In the genomic region with DNA sequence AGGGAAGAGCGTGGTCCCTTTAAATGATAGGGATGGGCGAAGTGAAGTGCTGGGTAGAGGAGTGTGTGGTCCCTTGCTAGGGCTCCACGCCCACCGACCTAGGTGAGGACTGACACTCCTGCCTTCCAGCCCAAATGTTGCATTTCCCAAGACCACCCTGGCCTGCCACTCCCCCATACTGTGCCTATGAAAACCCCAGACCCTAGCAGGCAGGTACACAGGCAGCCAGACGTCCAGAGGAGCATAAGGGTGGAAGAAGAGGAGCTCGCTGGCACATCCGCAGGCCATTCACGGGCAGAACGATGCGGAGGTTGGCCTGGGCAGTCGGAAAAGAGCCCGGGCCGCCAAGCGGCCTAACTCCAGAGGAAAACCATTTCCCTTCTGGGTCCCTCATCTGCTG, we compare ENCODE assay signal across 8 cellular contexts. TPM values are rescaled to one million over a fixed set of nuclear protein-coding genes. Genes with fewer than 3 reads are reported as not detected.
DNase-seq lines count a peak whose midpoint lies in the region; TF ChIP-seq lines count a peak whose summit lies in the region.

No MANE protein-coding gene starts in this region.

- no peaks in the 10 kb centered on the region for H3K36me3 ChIP-seq in ES-I3 (ENCODE audit: insufficient read depth, low read length)
- H3K36me3 ChIP-seq in OCI-LY1 (ENCODE audit: insufficient read depth, low read length) = no peaks in the 10 kb centered on the region; the same call in 1 of the 2 replicates
- no peaks in the 10 kb centered on the region for H3K36me3 ChIP-seq in trophoblast cell (ENCODE audit: control insufficient read depth in 1 of 2, insufficient read depth in 2 of 2, low read length in 2 of 2)

- H3K27me3 Mint-ChIP-seq in endothelial cell (ENCODE audit: unreplicated experiment) = peaks cover 7% of the 10 kb centered on the region

- whole genome bisulfite sequencing in trophoblast cell (ENCODE audit: extremely low coverage, insufficient coverage, insufficient read length) = no CpG with 5 or more reads among the region's 14 CpGs

- no peak overlapping the region for H4K91ac ChIP-seq in trophoblast cell (ENCODE audit: low read depth, low read length)

- peaks cover 15% of the 10 kb centered on the region for H3K79me2 ChIP-seq in OCI-LY1 (ENCODE audit: insufficient read depth, low read length)
- H3K79me2 ChIP-seq in trophoblast cell (ENCODE audit: control insufficient read depth, insufficient read depth, low read length, poor library complexity) = peaks cover 5% of the 10 kb centered on the region

- H2AK5ac ChIP-seq in trophoblast cell (ENCODE audit: low read length) = peak overlapping the region; percentile 9

- no peaks in the 10 kb centered on the region for H3K9me3 Mint-ChIP-seq in endothelial cell (ENCODE audit: unreplicated experiment)

- DNase-seq in endothelial cell (ENCODE audit: low spot score) (peak; percentile 20), trophoblast cell (no peak), middle frontal gyrus (ENCODE audit: extremely low spot score, low spot score) (no peak), NCI-H2227 treated with DMSO at 0.1 percent for 48 hours (lab: John Stamatoyannopoulos, UW) (no peak), HCEC 1CT (no peak), mucosa of gallbladder (ENCODE audit: low spot score) (no peak)

- H3K4me3 Mint-ChIP-seq in endothelial cell (ENCODE audit: unreplicated experiment) = peak overlapping the region; percentile 93

- H3K36me3 Mint-ChIP-seq in endothelial cell (ENCODE audit: low read depth, unreplicated experiment) = no peaks in the 10 kb centered on the region

- H3K14ac ChIP-seq in trophoblast cell (ENCODE audit: low read length) = no peak overlapping the region

- H2BK12ac ChIP-seq in trophoblast cell (ENCODE audit: low read length) = no peak overlapping the region

- H3K4me1 Mint-ChIP-seq in endothelial cell (ENCODE audit: unreplicated experiment) = peaks cover 21% of the 10 kb centered on the region

- H3K9me3 ChIP-seq in ES-I3 (ENCODE audit: control insufficient read depth, insufficient read depth, low read length) (no peaks in the 10 kb centered on the region), OCI-LY1 (ENCODE audit: low read length) (no peaks in the 10 kb centered on the region), trophoblast cell (ENCODE audit: insufficient read depth, low read depth, low read length) (no peaks in the 10 kb centered on the region)

- H4K12ac ChIP-seq in trophoblast cell (ENCODE audit: low read depth, low read length) = peak overlapping the region; percentile 40

- no peaks in the 10 kb centered on the region for H4K20me1 ChIP-seq in OCI-LY1 (ENCODE audit: insufficient read depth, low read length)

- no peak overlapping the region for H3K4ac ChIP-seq in trophoblast cell (ENCODE audit: low read depth, low read length)

- H3K4me1 ChIP-seq in ES-I3 (ENCODE audit: insufficient read depth, low read length) (peaks cover 8% of the 10 kb centered on the region; the same call in 1 of the 2 replicates), OCI-LY1 (ENCODE audit: insufficient read depth, low read length, severe bottlenecking) (peaks cover 20% of the 10 kb centered on the region), trophoblast cell (ENCODE audit: control insufficient read depth in 1 of 2, insufficient read depth in 2 of 2, low read length in 2 of 2) (peaks cover 4 to 5% of the 10 kb centered on the region in 2 experiments)

- H2BK120ac ChIP-seq in trophoblast cell (ENCODE audit: insufficient read depth, low read length, poor library complexity) = no peak overlapping the region

- no peak overlapping the region for H3K23ac ChIP-seq in trophoblast cell (ENCODE audit: low read length)

- H3K9ac ChIP-seq in ES-I3 (ENCODE audit: low read depth, low read length) = peak overlapping the region; percentile 93
- H3K9ac ChIP-seq in OCI-LY1 (ENCODE audit: low read length) = peak overlapping the region; percentile 76; the same call in 1 of the 2 replicates
- no peak overlapping the region for H3K9ac ChIP-seq in trophoblast cell (ENCODE audit: low read length)

- no peak for TF ChIP-seq CTCF in OCI-LY1 (IDR thresholded peaks at IDR 0.05; ENCODE audit: low read length)
- no peak for TF ChIP-seq CTCF in endothelial cell (IDR thresholded peaks at IDR 0.05; ENCODE audit: unreplicated experiment)

- no peaks in the 10 kb centered on the region for H3K27me3 ChIP-seq in OCI-LY1 (ENCODE audit: insufficient read depth, low read length)
- H3K27me3 ChIP-seq in trophoblast cell (ENCODE audit: insufficient read depth, low read length) = no peaks in the 10 kb centered on the region

- H3K27ac Mint-ChIP-seq in endothelial cell (ENCODE audit: unreplicated experiment) = no peak overlapping the region

- no peak overlapping the region for H2AFZ ChIP-seq in OCI-LY1 (ENCODE audit: low read length)
- H2AFZ ChIP-seq in trophoblast cell (ENCODE audit: insufficient read depth, low read length, poor library complexity) = peak overlapping the region; percentile 59

- peak overlapping the region; percentile 79 for H3K4me3 ChIP-seq in OCI-LY1 (ENCODE audit: low read depth, low read length, poor library complexity, severe bottlenecking)
- H3K4me3 ChIP-seq in trophoblast cell (ENCODE audit: low read depth, low read length) = no peak overlapping the region

- H3K27ac ChIP-seq in OCI-LY1 (ENCODE audit: low read depth, low read length, poor library complexity, severe bottlenecking) = no peak overlapping the region
- H3K27ac ChIP-seq in trophoblast cell (ENCODE audit: low read depth, low read length) = no peak overlapping the region

- no peaks in the 10 kb centered on the region for H3F3A ChIP-seq in OCI-LY1 (ENCODE audit: insufficient read depth, low read length)

- peak overlapping the region; percentile 70 for H4K8ac ChIP-seq in trophoblast cell (ENCODE audit: low read depth, low read length)

- no peak overlapping the region for H2BK5ac ChIP-seq in trophoblast cell (ENCODE audit: low read depth, low read length, poor library complexity)

- no peak overlapping the region for H3K18ac ChIP-seq in trophoblast cell (ENCODE audit: low read length)

- peak overlapping the region; percentile 71 for H3K4me2 ChIP-seq in OCI-LY1 (ENCODE audit: low read length)
- H3K4me2 ChIP-seq in trophoblast cell (ENCODE audit: low read length) = no peak overlapping the region

- no peaks in the 10 kb centered on the region for H3K9me2 ChIP-seq in OCI-LY1 (ENCODE audit: low read depth, low read length)

- peaks cover 8% of the 10 kb centered on the region for H3K79me1 ChIP-seq in trophoblast cell (ENCODE audit: low read length)

RNA-seq across cellular contexts. Expression of a gene that starts 0.8 kb away (rescaled TPM):
- total RNA-seq in endothelial cell (ENCODE audit: unreplicated experiment) (43.0 TPM), mucosa of gallbladder (48.0 TPM)
- polyA plus RNA-seq in trophoblast cell (2013) = 16.2 and 16.7 TPM in 2 replicates

RNA-seq across cellular contexts. Expression of a gene that starts 58.3 kb away (rescaled TPM):
- total RNA-seq in endothelial cell (ENCODE audit: unreplicated experiment) (19.8 TPM), mucosa of gallbladder (15.9 TPM)
- polyA plus RNA-seq in trophoblast cell (2013) = 16.7 and 17.8 TPM in 2 replicates
